ENCODE assay signal across 11 cellular contexts in genomic region chr4:82785248-82786003, GRCh38. TPM values are rescaled to one million over a fixed set of nuclear protein-coding genes. Genes with fewer than 3 reads are reported as not detected.
DNase-seq lines count a peak whose midpoint lies in the region; ATAC-seq and TF ChIP-seq lines count a peak whose summit lies in the region.
"Had no signal": no experiment of that assay in that cellular context is flagged by ENCODE, and none has a peak within 500 bp of the region (broad histone marks: within the 10 kb centered on the region; RNA-seq: fewer than 3 reads in every experiment).

No MANE protein-coding gene starts in this region.

- no peaks in the 10 kb centered on the region for H4K20me1 ChIP-seq in Loucy (ENCODE audit: insufficient read depth, low read length, poor library complexity, severe bottlenecking)

- no peaks in the 10 kb centered on the region for H3K27me3 Mint-ChIP-seq in mesothelial cell of epicardium (ENCODE audit: low read depth)

- H3K4me2 ChIP-seq in Loucy (ENCODE audit: low read depth, low read length, poor library complexity, severe bottlenecking): peak overlapping the region; percentile 34

- H3K4me3 Mint-ChIP-seq in mesothelial cell of epicardium: peak overlapping the region; percentile 16

- H3F3A ChIP-seq in Loucy (ENCODE audit: low read depth): peaks cover 1% of the 10 kb centered on the region

- H3K9me3 ChIP-seq in Loucy (ENCODE audit: insufficient read depth, low read depth, low read length): no peaks in the 10 kb centered on the region
- no peaks in the 10 kb centered on the region for H3K9me3 ChIP-seq in stomach
- H3K9me3 ChIP-seq: sigmoid colon had no signal

- H3K36me3 ChIP-seq in Loucy (ENCODE audit: insufficient read depth, low read length): no peaks in the 10 kb centered on the region
- H3K36me3 ChIP-seq in stomach: no peaks in the 10 kb centered on the region
- H3K36me3 ChIP-seq: cardiac muscle cell, sigmoid colon had no signal

- no peaks in the 10 kb centered on the region for H3K36me3 Mint-ChIP-seq in mesothelial cell of epicardium

- no peak for TF ChIP-seq EP300 in stomach (IDR thresholded peaks at IDR 0.05)

- H3K9ac ChIP-seq in Loucy (ENCODE audit: low read depth, low read length, poor library complexity, severe bottlenecking): no peak overlapping the region

- ATAC-seq in HG02981 (IDR thresholded peaks at IDR 0.05; ENCODE audit: unreplicated experiment) (no peak), HG03460 (IDR thresholded peaks at IDR 0.05; ENCODE audit: unreplicated experiment) (no peak)
- ATAC-seq: GM12878 had no signal

- H3K4me3 ChIP-seq in Loucy (ENCODE audit: low read length, poor library complexity, severe bottlenecking) (peak overlapping the region; percentile 32), stomach (no peak overlapping the region)
- H3K4me3 ChIP-seq: cardiac muscle cell, GM12878, sigmoid colon had no signal

- H3K27ac ChIP-seq in stomach: peak overlapping the region in 2 of 5 donors; percentile 4 to 40
- H3K27ac ChIP-seq: cardiac muscle cell had no signal

- H3K79me2 ChIP-seq in Loucy (ENCODE audit: insufficient read depth, low read length): peaks cover 76% of the 10 kb centered on the region

- H3K9me2 ChIP-seq in Loucy (replicated peaks; ENCODE audit: low read depth, low read length): no peaks in the 10 kb centered on the region

- no peak for TF ChIP-seq CTCF in Loucy (conservative IDR thresholded peaks at IDR 0.05; ENCODE audit: low read length)
- TF ChIP-seq CTCF in mesothelial cell of epicardium (IDR thresholded peaks at IDR 0.05; ENCODE audit: unreplicated experiment): no peak
- TF ChIP-seq CTCF in stomach (IDR thresholded peaks at IDR 0.05): no peak

- peaks cover 43% of the 10 kb centered on the region for H3K4me1 ChIP-seq in Loucy (ENCODE audit: insufficient read depth, low read length, poor library complexity, severe bottlenecking)
- peaks cover 27 to 44% (median 37%) of the 10 kb centered on the region in 4 donors for H3K4me1 ChIP-seq in stomach

- DNase-seq in DMS53 (lab: John Stamatoyannopoulos, UW) (peak; percentile 80), dermis microvascular lymphatic vessel endothelial cell (ENCODE audit: low read depth in 2 of 2) (peak; percentile 66 to 98), mesothelial cell of epicardium (ENCODE audit: low spot score in 2 of 2, unreplicated experiment in 2 of 2) (no peak), stomach (no peak), UCSD-AML1 (lab: John Stamatoyannopoulos, UW; ENCODE audit: unreplicated experiment) (no peak)
- DNase-seq: sigmoid colon had no signal

- H3K9me3 Mint-ChIP-seq in mesothelial cell of epicardium: no peaks in the 10 kb centered on the region

- 25 to 37% (median 29%) methylated on average over 7 of the region's 7 CpGs for WGBS in stomach, 5 donors

- no peak overlapping the region for H2AFZ ChIP-seq in Loucy (ENCODE audit: low read length)

- H3K27me3 ChIP-seq in Loucy (ENCODE audit: insufficient read depth, low read length, poor library complexity, severe bottlenecking) (no peaks in the 10 kb centered on the region), stomach (no peaks in the 10 kb centered on the region)
- H3K27me3 ChIP-seq: sigmoid colon had no signal

- H3K27ac Mint-ChIP-seq in mesothelial cell of epicardium: peak overlapping the region; percentile 82

- intact Hi-C loops in stomach (cut with DNase I; ENCODE audit: low total_unique reads): no loop called here

- peaks cover 42% of the 10 kb centered on the region for H3K4me1 Mint-ChIP-seq in mesothelial cell of epicardium

- no peak for TF ChIP-seq POLR2A in stomach (IDR thresholded peaks at IDR 0.05)

RNA-seq across cellular contexts. Expression of gene SCD5, which starts 13.2 kb away (rescaled TPM):
- 23.6 and 23.8 TPM in 2 replicates for total RNA-seq in dermis microvascular lymphatic vessel endothelial cell
- total RNA-seq in mesothelial cell of epicardium: 25.7 to 27.2 TPM (median 26.1 TPM) in 3 replicates
- total RNA-seq in stomach: 10 to 100 TPM in 3 of 5 donors, 1 to 10 TPM in 1, under 1 TPM in 1; 0.58 to 35.9 (median 16.9) TPM
- 10 to 100 TPM in 1 of 3 donors, 1 to 10 TPM in 2; 7.1 to 10.1 (median 9.8) TPM for polyA plus RNA-seq in stomach

Comparison
In these comparisons a context has a peak if more than half of its experiments do, and no peak if none do; other contexts are left out.
1. DNase-seq: peak in DMS53 (single experiment) and dermis microvascular lymphatic vessel endothelial cell (2 of 2); none in mesothelial cell of epicardium (0 of 2), stomach (single experiment) and UCSD-AML1 (single experiment).